12 cellular contexts compared by ENCODE assay signal in genomic region chr22:39446239-39446721, GRCh38. TPM values are rescaled to one million over a fixed set of nuclear protein-coding genes. Genes with fewer than 3 reads are reported as not detected.
DNase-seq lines count a peak whose midpoint lies in the region; ATAC-seq and TF ChIP-seq lines count a peak whose summit lies in the region.
"Had no signal": no experiment of that assay in that cellular context is flagged by ENCODE, and none has a peak within 500 bp of the region (broad histone marks: within the 10 kb centered on the region; RNA-seq: fewer than 3 reads in every experiment).

No MANE protein-coding gene starts in this region.

- DNase-seq in activated naive CD4-positive, alpha-beta T cell treated with anti-CD3 and anti-CD28 coated beads for 36 hours, result no peak
- DNase-seq in stimulated activated naive B cell treated with anti-CD40 and anti-IgM and Interleukin-4, amounts not matched to agents 10 μg/mL and 1 μg/mL and 100 μg/mL, for 72 hours, result peak; percentile 51
- DNase-seq in SKM-1 (lab: John Stamatoyannopoulos, UW; ENCODE audit: unreplicated experiment) (no peak), hypothalamus (lab: John Stamatoyannopoulos, UW) (no peak), SKM-1 treated with dmso at 0.1 percent for 144 hours (lab: John Stamatoyannopoulos, UW; ENCODE audit: unreplicated experiment) (no peak)
- DNase-seq: foreskin melanocyte, GOT3 had no signal

- H3F3A ChIP-seq in SU-DHL-6 (ENCODE audit: insufficient read depth), result peaks cover 91% of the 10 kb centered on the region

- CTCF ChIA-PET in activated naive CD4-positive, alpha-beta T cell treated with anti-CD3 and anti-CD28 coated beads for 36 hours (lab: Charles Lee), result interaction anchor here (1.4 to 1.5 kb wide), 2 partner anchors 83 to 103 kb away, joined by 3 read pairs; no protein-coding TSS in a partner anchor

- H4K20me1 ChIP-seq in SU-DHL-6 (ENCODE audit: low read depth, low read length), result no peaks in the 10 kb centered on the region

- no peaks in the 10 kb centered on the region for H3K9me3 Mint-ChIP-seq in activated naive CD4-positive, alpha-beta T cell treated with anti-CD3 and anti-CD28 coated beads, Interleukin-2, amount 50 U/mL, for 24 hours
- no peaks in the 10 kb centered on the region for H3K9me3 Mint-ChIP-seq in activated naive CD4-positive, alpha-beta T cell treated with anti-CD3 and anti-CD28 coated beads for 36 hours
- no peaks in the 10 kb centered on the region for H3K9me3 Mint-ChIP-seq in stimulated activated naive B cell treated with anti-CD40 and anti-IgM and Interleukin-4, amounts not matched to agents 10 μg/mL and 1 μg/mL and 100 μg/mL, for 72 hours
- H3K9me3 Mint-ChIP-seq: activated T-cell treated with anti-CD3 and anti-CD28 coated beads, Interleukin-2, amount 50 U/mL, for 72 hours had no signal

- peaks cover 17% of the 10 kb centered on the region for H3K4me1 Mint-ChIP-seq in activated naive CD4-positive, alpha-beta T cell treated with anti-CD3 and anti-CD28 coated beads, Interleukin-2, amount 50 U/mL, for 24 hours
- peaks cover 15% of the 10 kb centered on the region for H3K4me1 Mint-ChIP-seq in activated naive CD4-positive, alpha-beta T cell treated with anti-CD3 and anti-CD28 coated beads for 36 hours (ENCODE audit: low read depth)
- H3K4me1 Mint-ChIP-seq in stimulated activated naive B cell treated with anti-CD40 and anti-IgM and Interleukin-4, amounts not matched to agents 10 μg/mL and 1 μg/mL and 100 μg/mL, for 72 hours, result peaks cover 48 to 85% of the 10 kb centered on the region in 2 donors

- H3K4me3 Mint-ChIP-seq in activated naive CD4-positive, alpha-beta T cell treated with anti-CD3 and anti-CD28 coated beads, Interleukin-2, amount 50 U/mL, for 24 hours, result peak overlapping the region; percentile 33
- H3K4me3 Mint-ChIP-seq in activated naive CD4-positive, alpha-beta T cell treated with anti-CD3 and anti-CD28 coated beads for 36 hours, result no peak overlapping the region
- peak overlapping the region in 1 of 2 donors; percentile 75 for H3K4me3 Mint-ChIP-seq in stimulated activated naive B cell treated with anti-CD40 and anti-IgM and Interleukin-4, amounts not matched to agents 10 μg/mL and 1 μg/mL and 100 μg/mL, for 72 hours

- H3K79me2 ChIP-seq in SU-DHL-6 (ENCODE audit: insufficient read depth, low read length), result peaks cover 39% of the 10 kb centered on the region
- H3K79me2 ChIP-seq: parathyroid adenoma had no signal

- peak overlapping the region; percentile 72 for H3K9ac ChIP-seq in SU-DHL-6 (ENCODE audit: low read length)
- H3K9ac ChIP-seq: parathyroid adenoma had no signal

- H3K4me3 ChIP-seq in SU-DHL-6 (ENCODE audit: insufficient read depth, low read length, poor library complexity, severe bottlenecking), result peak overlapping the region; percentile 12

- H2AFZ ChIP-seq in SU-DHL-6 (ENCODE audit: low read depth, low read length, severe bottlenecking), result no peak overlapping the region
- H2AFZ ChIP-seq: parathyroid adenoma had no signal

- no peaks in the 10 kb centered on the region for H3K9me2 ChIP-seq in SU-DHL-6 (replicated peaks; ENCODE audit: insufficient read depth, low read length)

- TF ChIP-seq CTCF in SU-DHL-6 (IDR thresholded peaks at IDR 0.05; ENCODE audit: insufficient read depth, low read length, poor library complexity, severe bottlenecking), result no peak

- no peaks in the 10 kb centered on the region for H3K27me3 ChIP-seq in SU-DHL-6 (ENCODE audit: low read length)

- no peak overlapping the region for H3K27ac Mint-ChIP-seq in activated naive CD4-positive, alpha-beta T cell treated with anti-CD3 and anti-CD28 coated beads, Interleukin-2, amount 50 U/mL, for 24 hours
- H3K27ac Mint-ChIP-seq in activated naive CD4-positive, alpha-beta T cell treated with anti-CD3 and anti-CD28 coated beads for 36 hours, result no peak overlapping the region
- peak overlapping the region; percentile 95 for H3K27ac Mint-ChIP-seq in stimulated activated naive B cell treated with anti-CD40 and anti-IgM and Interleukin-4, amounts not matched to agents 10 μg/mL and 1 μg/mL and 100 μg/mL, for 72 hours

- no peaks in the 10 kb centered on the region for H3K9me3 ChIP-seq in SU-DHL-6 (ENCODE audit: insufficient read depth, low read length)

- intact Hi-C loops in activated naive CD4-positive, alpha-beta T cell treated with anti-CD3 and anti-CD28 coated beads for 36 hours (cut with micrococcal nuclease), result no loop called here

- H3K27ac ChIP-seq in SU-DHL-6 (ENCODE audit: low read depth, low read length), result peak overlapping the region; percentile 98
- H3K27ac ChIP-seq: parathyroid adenoma had no signal

- no peaks in the 10 kb centered on the region for H3K27me3 Mint-ChIP-seq in activated naive CD4-positive, alpha-beta T cell treated with anti-CD3 and anti-CD28 coated beads, Interleukin-2, amount 50 U/mL, for 24 hours
- H3K27me3 Mint-ChIP-seq in activated naive CD4-positive, alpha-beta T cell treated with anti-CD3 and anti-CD28 coated beads for 36 hours (ENCODE audit: low read depth), result no peaks in the 10 kb centered on the region
- H3K27me3 Mint-ChIP-seq in stimulated activated naive B cell treated with anti-CD40 and anti-IgM and Interleukin-4, amounts not matched to agents 10 μg/mL and 1 μg/mL and 100 μg/mL, for 72 hours, result no peaks in the 10 kb centered on the region

- ATAC-seq in HG02759 (IDR thresholded peaks at IDR 0.05; ENCODE audit: unreplicated experiment), result peak; percentile 33
- ATAC-seq in stimulated activated naive B cell treated with anti-CD40 and anti-IgM and Interleukin-4, amounts not matched to agents 10 μg/mL and 1 μg/mL and 100 μg/mL, for 72 hours (replicated peaks), result peak; percentile 60 to 68

- H3K4me2 ChIP-seq in SU-DHL-6 (ENCODE audit: low read depth, low read length, poor library complexity, severe bottlenecking), result peak overlapping the region; percentile 69

- no peaks in the 10 kb centered on the region for H3K36me3 ChIP-seq in SU-DHL-6 (ENCODE audit: low read length)

- H3K36me3 Mint-ChIP-seq in activated naive CD4-positive, alpha-beta T cell treated with anti-CD3 and anti-CD28 coated beads, Interleukin-2, amount 50 U/mL, for 24 hours, result no peaks in the 10 kb centered on the region
- no peaks in the 10 kb centered on the region for H3K36me3 Mint-ChIP-seq in activated naive CD4-positive, alpha-beta T cell treated with anti-CD3 and anti-CD28 coated beads for 36 hours (ENCODE audit: low read depth)
- no peaks in the 10 kb centered on the region for H3K36me3 Mint-ChIP-seq in stimulated activated naive B cell treated with anti-CD40 and anti-IgM and Interleukin-4, amounts not matched to agents 10 μg/mL and 1 μg/mL and 100 μg/mL, for 72 hours

RNA-seq across cellular contexts. Expression of gene MGAT3, which starts 10.5 kb away (rescaled TPM):
- under 1 TPM; 0.40 to 0.62 TPM for total RNA-seq in activated naive CD4-positive, alpha-beta T cell treated with anti-CD3 and anti-CD28 coated beads for 36 hours

RNA-seq across cellular contexts. Expression of gene TAB1, which starts 46.7 kb away (rescaled TPM):
- total RNA-seq in activated naive CD4-positive, alpha-beta T cell treated with anti-CD3 and anti-CD28 coated beads for 36 hours, result 10 to 100 TPM; 15.2 to 17.7 TPM

RNA-seq across cellular contexts. Expression of gene MIEF1, which starts 55.8 kb away (rescaled TPM):
- 10 to 100 TPM; 33.3 to 35.1 TPM for total RNA-seq in activated naive CD4-positive, alpha-beta T cell treated with anti-CD3 and anti-CD28 coated beads for 36 hours
